Comparison of ENCODE assay signal across 27 cellular contexts in the genomic region with DNA sequence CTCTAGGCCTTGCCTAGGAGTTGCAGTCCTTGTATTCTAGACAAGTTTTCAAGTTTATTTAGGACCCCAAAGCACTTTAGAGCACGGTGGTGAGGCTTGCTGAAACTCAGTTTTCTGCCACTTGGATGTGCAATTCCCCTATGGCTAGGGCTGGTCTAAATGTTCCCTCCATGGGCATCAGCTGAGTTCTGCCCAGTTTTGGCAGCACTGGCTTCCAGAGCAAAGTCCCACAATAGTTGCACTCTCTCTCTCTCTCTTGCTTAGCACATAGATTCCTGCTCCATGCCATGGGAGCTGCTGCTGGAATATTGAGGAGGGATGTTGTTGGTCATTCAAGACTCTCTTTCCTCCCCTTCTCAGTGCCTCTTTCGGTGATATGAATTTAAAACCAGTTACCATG.
"Had no signal": no experiment of that assay in that cellular context is flagged by ENCODE, and none has a peak within 500 bp of the region (broad histone marks: within the 10 kb centered on the region; RNA-seq: fewer than 3 reads in every experiment).

No MANE protein-coding gene starts in this region.

- H3K9me3 Mint-ChIP-seq: nephron; neural progenitor cell; stimulated activated effector memory CD8-positive, alpha-beta T cell treated with anti-CD3 and anti-CD28 coated beads, Interleukin-12 subunit alpha, Interleukin-12 subunit beta, amount 100 ng/mL, for 72 hours; stimulated activated naive B cell treated with anti-CD40 and anti-IgM and Interleukin-4, amounts not matched to agents 10 μg/mL and 1 μg/mL and 100 μg/mL, for 72 hours had no signal

- H3K4me3 ChIP-seq: neural progenitor cell, ovary, psoas muscle, right lobe of liver, sigmoid colon, stomach, thoracic aorta, thyroid gland, tibial nerve, upper lobe of left lung, vagina had no signal

- H3K27ac Mint-ChIP-seq: natural killer cell; nephron; neural progenitor cell; progenitor cell of endocrine pancreas; stimulated activated effector memory CD8-positive, alpha-beta T cell treated with anti-CD3 and anti-CD28 coated beads, Interleukin-12 subunit alpha, Interleukin-12 subunit beta, amount 100 ng/mL, for 72 hours; stimulated activated naive B cell treated with anti-CD40 and anti-IgM and Interleukin-4, amounts not matched to agents 10 μg/mL and 1 μg/mL and 100 μg/mL, for 72 hours; stimulated activated naive CD8-positive, alpha-beta T cell treated with anti-CD3 and anti-CD28 coated beads, Interleukin-15, Interleukin-2, amounts not matched to agents 100 ng/mL and 50 ng/mL, for 24 hours had no signal

- DNase-seq: natural killer cell; occipital lobe; ovary; posterior cingulate gyrus; psoas muscle; right cardiac atrium; right lobe of liver; sigmoid colon; small intestine; stimulated activated CD4-positive, alpha-beta T cell treated with anti-CD3 and anti-CD28 coated beads, Interleukin-15, amount 100 ng/mL, for 24 hours; stimulated activated CD4-positive, alpha-beta T cell treated with anti-CD3 and anti-CD28 coated beads, Interleukin-2, amount 100 ng/mL, for 24 hours; stimulated activated CD4-positive, alpha-beta T cell treated with anti-CD3 and anti-CD28 coated beads, Interleukin-2, amount 100 ng/mL, for 48 hours; stimulated activated CD4-positive, alpha-beta T cell treated with anti-CD3 and anti-CD28 coated beads, Interleukin-4, amount 100 ng/mL, for 24 hours; stimulated activated naive B cell treated with anti-CD40 and anti-IgM and Interleukin-4, amounts not matched to agents 10 μg/mL and 1 μg/mL and 100 μg/mL, for 72 hours; stimulated activated naive CD4-positive, alpha-beta T cell treated with Interleukin-2 at 50 U/mL for 16 hours; stomach; thyroid gland; trophoblast cell; upper lobe of left lung had no signal

- H3K4me1 Mint-ChIP-seq: natural killer cell; nephron; neural progenitor cell; stimulated activated effector memory CD8-positive, alpha-beta T cell treated with anti-CD3 and anti-CD28 coated beads, Interleukin-12 subunit alpha, Interleukin-12 subunit beta, amount 100 ng/mL, for 72 hours; stimulated activated naive B cell treated with anti-CD40 and anti-IgM and Interleukin-4, amounts not matched to agents 10 μg/mL and 1 μg/mL and 100 μg/mL, for 72 hours had no signal

- H3K4me3 Mint-ChIP-seq: natural killer cell; nephron; neural progenitor cell; stimulated activated effector memory CD8-positive, alpha-beta T cell treated with anti-CD3 and anti-CD28 coated beads, Interleukin-12 subunit alpha, Interleukin-12 subunit beta, amount 100 ng/mL, for 72 hours; stimulated activated naive B cell treated with anti-CD40 and anti-IgM and Interleukin-4, amounts not matched to agents 10 μg/mL and 1 μg/mL and 100 μg/mL, for 72 hours; stimulated activated naive CD8-positive, alpha-beta T cell treated with anti-CD3 and anti-CD28 coated beads, Interleukin-15, Interleukin-2, amounts not matched to agents 100 ng/mL and 50 ng/mL, for 24 hours had no signal

- H3K27me3 Mint-ChIP-seq: progenitor cell of endocrine pancreas had no signal

- H3K36me3 Mint-ChIP-seq: natural killer cell; neural progenitor cell; stimulated activated effector memory CD8-positive, alpha-beta T cell treated with anti-CD3 and anti-CD28 coated beads, Interleukin-12 subunit alpha, Interleukin-12 subunit beta, amount 100 ng/mL, for 72 hours; stimulated activated naive B cell treated with anti-CD40 and anti-IgM and Interleukin-4, amounts not matched to agents 10 μg/mL and 1 μg/mL and 100 μg/mL, for 72 hours had no signal

- ATAC-seq: natural killer cell; psoas muscle; right cardiac atrium; stimulated activated effector memory CD8-positive, alpha-beta T cell treated with anti-CD3 and anti-CD28 coated beads, Interleukin-12 subunit alpha, Interleukin-12 subunit beta, amount 100 ng/mL, for 72 hours; stimulated activated naive B cell treated with anti-CD40 and anti-IgM and Interleukin-4, amounts not matched to agents 10 μg/mL and 1 μg/mL and 100 μg/mL, for 72 hours had no signal
